Comparison of ENCODE assay signal across 8 cellular contexts in the genomic region with DNA sequence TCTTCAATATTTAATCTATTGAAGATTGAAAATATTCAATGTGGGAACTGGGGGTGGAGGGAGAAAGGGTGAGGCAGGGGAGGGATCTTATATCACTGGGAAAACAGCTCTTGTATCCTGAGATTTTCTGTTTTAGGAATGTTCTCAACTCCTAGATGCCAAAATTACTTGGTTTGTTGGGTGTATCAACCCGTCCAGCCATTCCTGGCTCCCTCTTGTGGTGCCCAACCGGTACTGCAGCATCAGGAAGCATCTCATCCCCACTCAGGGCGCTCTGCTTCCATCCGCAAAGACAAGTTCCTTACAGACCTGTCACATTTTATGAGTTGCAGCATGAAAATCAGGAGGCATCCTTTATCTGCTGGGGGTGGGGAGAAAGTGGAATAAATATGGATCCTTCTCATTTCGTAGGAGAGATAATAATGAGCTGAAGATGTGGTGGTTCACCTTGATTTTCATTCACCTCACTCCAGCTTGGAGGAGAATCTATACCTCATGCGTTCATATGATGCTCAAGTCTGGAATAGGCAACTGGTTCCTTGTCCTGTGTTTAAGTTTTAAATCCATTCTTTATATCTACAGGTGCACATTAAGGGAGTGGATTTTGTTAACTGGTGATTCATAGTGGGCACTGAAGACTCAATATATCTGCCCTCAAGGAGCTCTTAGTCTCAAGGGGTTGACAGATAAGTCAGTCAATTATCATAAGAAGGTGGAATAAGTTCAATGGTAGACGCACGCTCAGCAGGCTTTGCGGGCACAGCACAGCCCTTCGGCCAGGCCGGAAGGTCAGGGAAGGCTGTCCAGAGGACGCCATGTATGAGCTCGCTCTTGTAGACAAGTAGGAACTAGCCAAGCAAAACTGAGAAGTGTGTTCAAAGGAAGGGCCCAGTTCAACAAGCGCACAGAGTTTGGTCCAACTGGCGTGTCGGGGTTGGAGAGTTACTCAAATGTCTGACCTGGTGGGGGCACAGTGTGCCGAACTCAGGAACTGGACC.
A peak's percentile ranks its signal among the peaks of the same experiment; 100 is the strongest.
DNase-seq lines count a peak whose midpoint lies in the region; ATAC-seq and TF ChIP-seq lines count a peak whose summit lies in the region.

No MANE protein-coding gene starts in this region.

- H3K9me2 ChIP-seq in SK-N-SH, result no peaks in the 10 kb centered on the region

- intact Hi-C loops in heart left ventricle (cut with DNase I), result loop anchor here in 9 of 10 donors (1.0 to 5.0 kb wide), 7 partner anchors 127 to 217 kb away; a partner anchor contains a TSS

- H3K4me1 Mint-ChIP-seq in activated naive CD8-positive, alpha-beta T cell treated with anti-CD3 and anti-CD28 coated beads for 36 hours, result peaks cover 25% of the 10 kb centered on the region

- no peak overlapping the region for H3K4me2 ChIP-seq in SK-N-SH

- H3K36me3 Mint-ChIP-seq in activated naive CD8-positive, alpha-beta T cell treated with anti-CD3 and anti-CD28 coated beads for 36 hours, result peaks cover 33% of the 10 kb centered on the region

- H3F3A ChIP-seq in SK-N-SH (replicated peaks; ENCODE audit: insufficient read depth), result no peaks in the 10 kb centered on the region

- H4K20me1 ChIP-seq in SK-N-SH (ENCODE audit: insufficient read depth), result no peaks in the 10 kb centered on the region

- CTCF ChIA-PET in SK-N-SH (lab: Yijun Ruan, JAX), result interaction anchor here (0.6 to 6.2 kb wide), 61 partner anchors 9 to 1709 kb away, joined by 3 to 47 read pairs (median 6); a partner anchor contains a TSS

- H3K27me3 ChIP-seq in SK-N-SH (ENCODE audit: insufficient read depth) (no peaks in the 10 kb centered on the region), heart left ventricle (no peaks in the 10 kb centered on the region)

- H3K4me3 ChIP-seq in AG09309 (ENCODE audit: control insufficient read depth, low read depth, low read length) (no peak overlapping the region), SK-N-SH (ENCODE audit: low read depth in 2 of 2, low read length in 1 of 2) (no peak overlapping the region), heart left ventricle (no peak overlapping the region)

- H3K27me3 Mint-ChIP-seq in activated naive CD8-positive, alpha-beta T cell treated with anti-CD3 and anti-CD28 coated beads for 36 hours, result no peaks in the 10 kb centered on the region

- H2AFZ ChIP-seq in SK-N-SH (ENCODE audit: low read depth), result no peak overlapping the region

- H3K4me1 ChIP-seq in SK-N-SH (ENCODE audit: control insufficient read depth in 1 of 2, insufficient read depth in 2 of 2, low read depth in 1 of 2, low read length in 1 of 2), result peaks cover 0 to 3% of the 10 kb centered on the region in 2 experiments; a peak in 1 of 4 replicates
- H3K4me1 ChIP-seq in heart left ventricle, result peaks cover 0 to 17% (median 2%) of the 10 kb centered on the region in 12 donors

- TF ChIP-seq CTCF in AG09309 (IDR thresholded peaks at IDR 0.05; ENCODE audit: control insufficient read depth, insufficient read depth, low read depth, low read length, missing control alignments) (peak; percentile 96), SK-N-SH (IDR thresholded peaks at IDR 0.05) (peak; percentile 98), heart left ventricle (IDR thresholded peaks at IDR 0.05) (peak; percentile 91 to 99 (median 98))

- no peak overlapping the region for H3K9ac ChIP-seq in SK-N-SH

- 83% methylated on average over 17 of the region's 17 CpGs for WGBS in SK-N-SH (ENCODE audit: low lambda C conversion rate)
- 78 to 82% (median 79%) methylated on average over 16 to 17 of the region's 17 CpGs for whole genome bisulfite sequencing in heart left ventricle, 4 donors

- TF ChIP-seq RAD21 in SK-N-SH (IDR thresholded peaks at IDR 0.05; ENCODE audit: low read length), result peak; percentile 75

- no peaks in the 10 kb centered on the region for H3K9me3 Mint-ChIP-seq in activated naive CD8-positive, alpha-beta T cell treated with anti-CD3 and anti-CD28 coated beads for 36 hours

- H3K36me3 ChIP-seq in SK-N-SH (replicated peaks in 1 of 2; ENCODE audit: control insufficient read depth in 1 of 2, insufficient read depth in 2 of 2, low read length in 1 of 2) (peaks cover 4 to 45% of the 10 kb centered on the region in 2 experiments), heart left ventricle (peaks cover 0 to 31% (median 19%) of the 10 kb centered on the region in 9 donors)

- no peak for TF ChIP-seq EP300 in SK-N-SH (IDR thresholded peaks at IDR 0.05; ENCODE audit: borderline replicate concordance in 1 of 2, low read depth in 1 of 2, low read length in 1 of 2)

- DNase-seq in AG09309 (ENCODE audit: low read depth) (peak; percentile 11), SK-N-SH (peak; percentile 81), heart left ventricle (peak; percentile 58 to 81 (median 70)), putamen (ENCODE audit: low spot score) (peak; percentile 65)
- DNase-seq in activated naive CD8-positive, alpha-beta T cell treated with anti-CD3 and anti-CD28 coated beads for 36 hours, result peak; percentile 41

- H3K27ac ChIP-seq in SK-N-SH (ENCODE audit: low read depth in 2 of 2, low read length in 1 of 2) (no peak overlapping the region; a peak in 1 of 4 replicates), heart left ventricle (peak overlapping the region in 1 of 12 donors; percentile 4)

- no peaks in the 10 kb centered on the region for H3K79me2 ChIP-seq in SK-N-SH (ENCODE audit: insufficient read depth)

- ATAC-seq in GM18502 (IDR thresholded peaks at IDR 0.05; ENCODE audit: poor library complexity, unreplicated experiment), result peak; percentile 90
- peak; percentile 55 for ATAC-seq in HG03457 (IDR thresholded peaks at IDR 0.05; ENCODE audit: unreplicated experiment)
- ATAC-seq in heart left ventricle, result peak; percentile 74 to 86 (median 84)
- no peak for ATAC-seq in GM18909 (IDR thresholded peaks at IDR 0.05; ENCODE audit: poor library complexity, unreplicated experiment)

- no peak overlapping the region for H3K4me3 Mint-ChIP-seq in activated naive CD8-positive, alpha-beta T cell treated with anti-CD3 and anti-CD28 coated beads for 36 hours

- no peak for TF ChIP-seq POLR2A in heart left ventricle (IDR thresholded peaks at IDR 0.05)

- H3K27ac Mint-ChIP-seq in activated naive CD8-positive, alpha-beta T cell treated with anti-CD3 and anti-CD28 coated beads for 36 hours, result peak overlapping the region; percentile 49

- no peaks in the 10 kb centered on the region for H3K9me3 ChIP-seq in SK-N-SH
- H3K9me3 ChIP-seq in heart left ventricle, result no peaks in the 10 kb centered on the region

- POLR2A ChIA-PET in SK-N-SH (lab: Yijun Ruan, JAX), result interaction anchor here (1.0 kb wide), 1 partner anchor 9 kb away, joined by 4 read pairs; no protein-coding TSS in a partner anchor

TF ChIP-seq in SK-N-SH, 30 proteins besides CTCF, POLR2A, EP300 and RAD21:
- no peak for TF ChIP-seq FOXM1 (IDR thresholded peaks at IDR 0.05; ENCODE audit: low read depth)
- peak; percentile 82 for TF ChIP-seq SMC3 (IDR thresholded peaks at IDR 0.05; ENCODE audit: low read depth, low read length)
- TF ChIP-seq TAF1 (IDR thresholded peaks at IDR 0.05; ENCODE audit: borderline replicate concordance, low read depth, low read length), result 0 out of 2 replicates have a peak, but pooled peaks have one; percentile 17
- no peak for TF ChIP-seq RCOR1 (IDR thresholded peaks at IDR 0.05; ENCODE audit: low read length)
- no peak for TF ChIP-seq TEAD4 (IDR thresholded peaks at IDR 0.05; ENCODE audit: borderline replicate concordance, insufficient read depth)

Comparison
In these comparisons a context has a peak if more than half of its experiments do, and no peak if none do; other contexts are left out.
1. DNase-seq: peak in every context shown above with its lines; median percentile 81 in SK-N-SH; 70 in heart left ventricle; 65 in putamen; 41 in activated naive CD8-positive, alpha-beta T cell treated with anti-CD3 and anti-CD28 coated beads for 36 hours; 11 in AG09309.